1 cellular context compared by ENCODE assay signal in genomic region chr11:2574043-2574552, GRCh38.
TF ChIP-seq lines count a peak whose summit lies in the region.

No MANE protein-coding gene starts in this region.

TF ChIP-seq in WTC11, 78 proteins besides CTCF, POLR2A, EP300 and RAD21 (continued from another document):
- TF ChIP-seq ZNF532 (CRISPR knock-in tag; IDR thresholded peaks at IDR 0.05; ENCODE audit: borderline replicate concordance) (no peak), NR1H2 (CRISPR knock-in tag; IDR thresholded peaks at IDR 0.05) (no peak), NR3C1 (CRISPR knock-in tag; conservative IDR thresholded peaks at IDR 0.05; ENCODE audit: low read depth) (no peak), GABPB1 (CRISPR knock-in tag; IDR thresholded peaks at IDR 0.05) (no peak), ETV6 (CRISPR knock-in tag; IDR thresholded peaks at IDR 0.05) (no peak), MXD4 (CRISPR knock-in tag; IDR thresholded peaks at IDR 0.05; ENCODE audit: borderline replicate concordance) (no peak), CREB1 (CRISPR knock-in tag; IDR thresholded peaks at IDR 0.05) (no peak), ZNF317 (CRISPR knock-in tag; IDR thresholded peaks at IDR 0.05; ENCODE audit: borderline replicate concordance, low read depth) (no peak), ZNF138 (CRISPR knock-in tag; conservative IDR thresholded peaks at IDR 0.05) (no peak), SMAD4 (CRISPR knock-in tag; IDR thresholded peaks at IDR 0.05) (no peak), USF2 (CRISPR knock-in tag; IDR thresholded peaks at IDR 0.05) (no peak), CREM (CRISPR knock-in tag; IDR thresholded peaks at IDR 0.05) (no peak), RORB (CRISPR knock-in tag; IDR thresholded peaks at IDR 0.05) (no peak)
- TF ChIP-seq, protein P1, sequence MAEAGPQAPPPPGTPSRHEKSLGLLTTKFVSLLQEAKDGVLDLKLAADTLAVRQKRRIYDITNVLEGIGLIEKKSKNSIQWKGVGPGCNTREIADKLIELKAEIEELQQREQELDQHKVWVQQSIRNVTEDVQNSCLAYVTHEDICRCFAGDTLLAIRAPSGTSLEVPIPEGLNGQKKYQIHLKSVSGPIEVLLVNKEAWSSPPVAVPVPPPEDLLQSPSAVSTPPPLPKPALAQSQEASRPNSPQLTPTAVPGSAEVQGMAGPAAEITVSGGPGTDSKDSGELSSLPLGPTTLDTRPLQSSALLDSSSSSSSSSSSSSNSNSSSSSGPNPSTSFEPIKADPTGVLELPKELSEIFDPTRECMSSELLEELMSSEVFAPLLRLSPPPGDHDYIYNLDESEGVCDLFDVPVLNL (CRISPR knock-in tag; IDR thresholded peaks at IDR 0.05; ENCODE audit: borderline replicate concordance, low read depth), result no peak
- TF ChIP-seq, protein P2, sequence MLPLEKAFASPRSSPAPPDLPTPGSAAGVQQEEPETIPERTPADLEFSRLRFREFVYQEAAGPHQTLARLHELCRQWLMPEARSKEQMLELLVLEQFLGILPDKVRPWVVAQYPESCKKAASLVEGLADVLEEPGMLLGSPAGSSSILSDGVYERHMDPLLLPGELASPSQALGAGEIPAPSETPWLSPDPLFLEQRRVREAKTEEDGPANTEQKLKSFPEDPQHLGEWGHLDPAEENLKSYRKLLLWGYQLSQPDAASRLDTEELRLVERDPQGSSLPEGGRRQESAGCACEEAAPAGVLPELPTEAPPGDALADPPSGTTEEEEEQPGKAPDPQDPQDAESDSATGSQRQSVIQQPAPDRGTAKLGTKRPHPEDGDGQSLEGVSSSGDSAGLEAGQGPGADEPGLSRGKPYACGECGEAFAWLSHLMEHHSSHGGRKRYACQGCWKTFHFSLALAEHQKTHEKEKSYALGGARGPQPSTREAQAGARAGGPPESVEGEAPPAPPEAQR (CRISPR knock-in tag; IDR thresholded peaks at IDR 0.05), result no peak
